In genomic region chr7:158737064-158737695, GRCh38 we compare ENCODE assay signal across 1 cellular context.
A peak's percentile ranks its signal among the peaks of the same experiment; 100 is the strongest.
TF ChIP-seq lines count a peak whose summit lies in the region.

No MANE protein-coding gene starts in this region.

TF ChIP-seq in K562, 482 proteins besides CTCF, POLR2A, EP300 and RAD21 (continued from another document):
- peak; percentile 83 for TF ChIP-seq PRDM10 (IDR thresholded peaks at IDR 0.05; ENCODE audit: partially characterized antibody)
